ENCODE assay signal across 15 cellular contexts in genomic region chr11:74025467-74026166, GRCh38. TPM values are rescaled to one million over a fixed set of nuclear protein-coding genes. Genes with fewer than 3 reads are reported as not detected.
A peak's percentile ranks its signal among the peaks of the same experiment; 100 is the strongest.
DNase-seq lines count a peak whose midpoint lies in the region; ATAC-seq and TF ChIP-seq lines count a peak whose summit lies in the region.
"Had no signal": no experiment of that assay in that cellular context is flagged by ENCODE, and none has a peak within 500 bp of the region (broad histone marks: within the 10 kb centered on the region; RNA-seq: fewer than 3 reads in every experiment).

No MANE protein-coding gene starts in this region.

- H3K4me1 Mint-ChIP-seq in T-helper 1 cell treated with Interleukin-12 subunit alpha and Interleukin-12 subunit beta and Interleukin-4 antibody, amounts not matched to agents 30 μg/mL and 1 μg/mL, for 36 hours (ENCODE audit: low read depth), result peaks cover 43% of the 10 kb centered on the region

- ATAC-seq in GM21825 (IDR thresholded peaks at IDR 0.05; ENCODE audit: unreplicated experiment) (no peak), HG03159 (IDR thresholded peaks at IDR 0.05; ENCODE audit: unreplicated experiment) (no peak)
- ATAC-seq: naive thymus-derived CD8-positive, alpha-beta T cell had no signal

- peak overlapping the region; percentile 4 for H3K27ac Mint-ChIP-seq in T-helper 1 cell treated with Interleukin-12 subunit alpha and Interleukin-12 subunit beta and Interleukin-4 antibody, amounts not matched to agents 30 μg/mL and 1 μg/mL, for 36 hours
- H3K27ac Mint-ChIP-seq: activated naive CD4-positive, alpha-beta T cell treated with anti-CD3 and anti-CD28 coated beads, Interleukin-2, amount 50 U/mL, for 24 hours; CD4-positive, alpha-beta T cell had no signal

- no peak overlapping the region for H3K4me3 ChIP-seq in epithelial cell of proximal tubule (ENCODE audit: low read depth, low read length)

- DNase-seq in A172 (ENCODE audit: low spot score), result peak; percentile 53
- DNase-seq in GM04503 (ENCODE audit: low read depth), result peak; percentile 24
- peak; percentile 75 for DNase-seq in epithelial cell of proximal tubule (ENCODE audit: low read depth)
- no peak for DNase-seq in HUDEP-2 (lab: John Stamatoyannopoulos, UW; ENCODE audit: unreplicated experiment in 76 of 76)
- no peak for DNase-seq in RPMI8226
- DNase-seq: activated CD4-positive, CD25-positive, alpha-beta regulatory T cell; CD4-positive, alpha-beta T cell; effector CD8-positive, alpha-beta T cell; naive thymus-derived CD8-positive, alpha-beta T cell; NCI-H1930; OCI-M1 had no signal

- no peaks in the 10 kb centered on the region for H3K9me3 Mint-ChIP-seq in T-helper 1 cell treated with Interleukin-12 subunit alpha and Interleukin-12 subunit beta and Interleukin-4 antibody, amounts not matched to agents 30 μg/mL and 1 μg/mL, for 36 hours
- H3K9me3 Mint-ChIP-seq: activated naive CD4-positive, alpha-beta T cell treated with anti-CD3 and anti-CD28 coated beads, Interleukin-2, amount 50 U/mL, for 24 hours; CD4-positive, alpha-beta T cell; naive thymus-derived CD8-positive, alpha-beta T cell had no signal

- no peak overlapping the region for H3K4me3 Mint-ChIP-seq in T-helper 1 cell treated with Interleukin-12 subunit alpha and Interleukin-12 subunit beta and Interleukin-4 antibody, amounts not matched to agents 30 μg/mL and 1 μg/mL, for 36 hours
- H3K4me3 Mint-ChIP-seq: activated naive CD4-positive, alpha-beta T cell treated with anti-CD3 and anti-CD28 coated beads, Interleukin-2, amount 50 U/mL, for 24 hours; CD4-positive, alpha-beta T cell had no signal

- H3K36me3 Mint-ChIP-seq in T-helper 1 cell treated with Interleukin-12 subunit alpha and Interleukin-12 subunit beta and Interleukin-4 antibody, amounts not matched to agents 30 μg/mL and 1 μg/mL, for 36 hours (ENCODE audit: low read depth), result peaks cover 27% of the 10 kb centered on the region

- TF ChIP-seq CTCF in epithelial cell of proximal tubule (conservative IDR thresholded peaks at IDR 0.05; ENCODE audit: low read depth, low read length), result no peak

- no peaks in the 10 kb centered on the region for H3K27me3 Mint-ChIP-seq in T-helper 1 cell treated with Interleukin-12 subunit alpha and Interleukin-12 subunit beta and Interleukin-4 antibody, amounts not matched to agents 30 μg/mL and 1 μg/mL, for 36 hours (ENCODE audit: low read depth)
- H3K27me3 Mint-ChIP-seq: activated naive CD4-positive, alpha-beta T cell treated with anti-CD3 and anti-CD28 coated beads, Interleukin-2, amount 50 U/mL, for 24 hours; CD4-positive, alpha-beta T cell; naive thymus-derived CD8-positive, alpha-beta T cell had no signal

RNA-seq across cellular contexts. Expression of gene UCP3, which starts 16.7 kb away (rescaled TPM):
- total RNA-seq in A172 (2014; rRNA removed; shearing (Covaris generic)), result 0.05 and 0.46 TPM in 2 replicates
- 0.06 and 0.22 TPM in 2 replicates for total RNA-seq in epithelial cell of proximal tubule

RNA-seq across cellular contexts. Expression of gene UCP2, which starts 43.0 kb away (rescaled TPM):
- 18.8 and 30.4 TPM in 2 replicates for total RNA-seq in A172 (2014; rRNA removed; shearing (Covaris generic))
- total RNA-seq in epithelial cell of proximal tubule, result 86.2 and 139 TPM in 2 replicates

Comparison
In these comparisons a context has a peak if more than half of its experiments do, and no peak if none do; other contexts are left out.
1. DNase-seq: peak in A172 (single experiment), GM04503 (single experiment) and epithelial cell of proximal tubule (single experiment); none in HUDEP-2 (0 of 76) and RPMI8226 (single experiment).